Comparison of ENCODE assay signal across 15 cellular contexts in genomic region chr4:25875281-25875745, GRCh38. TPM values are rescaled to one million over a fixed set of nuclear protein-coding genes. Genes with fewer than 3 reads are reported as not detected.
A peak's percentile ranks its signal among the peaks of the same experiment; 100 is the strongest.
DNase-seq lines count a peak whose midpoint lies in the region; ATAC-seq and TF ChIP-seq lines count a peak whose summit lies in the region.
"Had no signal": no experiment of that assay in that cellular context is flagged by ENCODE, and none has a peak within 500 bp of the region (broad histone marks: within the 10 kb centered on the region; RNA-seq: fewer than 3 reads in every experiment).

No MANE protein-coding gene starts in this region.

- no peaks in the 10 kb centered on the region for H3K4me1 ChIP-seq in mucosa of descending colon (ENCODE audit: low read depth)
- H3K4me1 ChIP-seq: breast epithelium had no signal

- H3K9me3 Mint-ChIP-seq in natural killer cell = no peaks in the 10 kb centered on the region

- H3K4me1 Mint-ChIP-seq in natural killer cell = peaks cover 4 to 9% of the 10 kb centered on the region in 2 donors

- ATAC-seq in GM18909 (IDR thresholded peaks at IDR 0.05; ENCODE audit: poor library complexity, unreplicated experiment) = peak; percentile 61
- peak; percentile 67 for ATAC-seq in GM21825 (IDR thresholded peaks at IDR 0.05; ENCODE audit: unreplicated experiment)
- ATAC-seq in HG03354 (IDR thresholded peaks at IDR 0.05; ENCODE audit: poor library complexity, severe bottlenecking, unreplicated experiment) = peak; percentile 62
- ATAC-seq in mucosa of descending colon = peak; percentile 67
- ATAC-seq in natural killer cell = no peak

- peaks cover 7 to 10% of the 10 kb centered on the region in 2 donors for H3K27me3 Mint-ChIP-seq in natural killer cell (ENCODE audit: low read depth in 2 of 2)

- H3K27ac ChIP-seq in dorsolateral prefrontal cortex = no peak overlapping the region
- H3K27ac ChIP-seq: breast epithelium, epithelial cell of prostate had no signal

- no peak for DNase-seq in mucosa of descending colon
- DNase-seq in stimulated activated CD4-positive, alpha-beta T cell treated with anti-CD3 and anti-CD28 coated beads, Interleukin-4, amount 100 ng/mL, for 24 hours = no peak
- no peak for DNase-seq in dorsolateral prefrontal cortex
- DNase-seq in natural killer cell = no peak
- no peak for DNase-seq in NCI-H1092 (lab: John Stamatoyannopoulos, UW)
- DNase-seq: activated T-cell treated with anti-CD3 and anti-CD28 coated beads for 4 hours, Calu3, NCI-H1105 treated with DMSO at 0.1 percent for 48 hours, OCI-M1, small intestine had no signal

- TF ChIP-seq CTCF in mucosa of descending colon (IDR thresholded peaks at IDR 0.05) (no peak), dorsolateral prefrontal cortex (IDR thresholded peaks at IDR 0.05 in 54 of 56, conservative IDR thresholded peaks at IDR 0.05 in 2 of 56; ENCODE audit: low read depth in 1 of 56, partially characterized antibody in 56 of 56) (no peak), natural killer cell (IDR thresholded peaks at IDR 0.05) (no peak)

- H3K27ac Mint-ChIP-seq in natural killer cell = no peak overlapping the region

- H3K36me3 Mint-ChIP-seq in natural killer cell = no peaks in the 10 kb centered on the region

- no peak overlapping the region for H3K4me3 Mint-ChIP-seq in natural killer cell

- no peaks in the 10 kb centered on the region for H3K27me3 ChIP-seq in dorsolateral prefrontal cortex
- H3K27me3 ChIP-seq: breast epithelium had no signal

- H3K36me3 ChIP-seq in mucosa of descending colon (ENCODE audit: low read depth) = no peaks in the 10 kb centered on the region
- H3K36me3 ChIP-seq: breast epithelium had no signal

- H3K9me3 ChIP-seq in mucosa of descending colon = no peaks in the 10 kb centered on the region
- H3K9me3 ChIP-seq: breast epithelium had no signal

- no peak overlapping the region for H3K4me3 ChIP-seq in mucosa of descending colon
- H3K4me3 ChIP-seq in dorsolateral prefrontal cortex = no peak overlapping the region
- H3K4me3 ChIP-seq: breast epithelium had no signal

- intact Hi-C loops in mucosa of descending colon (cut with DNase I, micrococcal nuclease) (no loop called here), dorsolateral prefrontal cortex (cut with DNase I) (no loop called here), natural killer cell (cut with micrococcal nuclease) (no loop called here)

RNA-seq across cellular contexts. Expression of gene SEL1L3, which starts 12.5 kb away (rescaled TPM):
- 100 to 1,000 TPM in 1 of 3 donors, 10 to 100 TPM in 2; 51.7 to 104 (median 98.3) TPM for total RNA-seq in mucosa of descending colon
- total RNA-seq in dorsolateral prefrontal cortex = 10 to 100 TPM in 119 of 120 experiments, 1 to 10 TPM in 1; 7.0 to 41.8 (median 19.4) TPM
- 10 to 100 TPM; 45.4 to 61.0 (median 45.7) TPM for total RNA-seq in natural killer cell

RNA-seq across cellular contexts. Expression of gene SMIM20, which starts 38.7 kb away (rescaled TPM):
- 10 to 100 TPM; 28.1 to 36.0 (median 28.7) TPM for total RNA-seq in mucosa of descending colon
- total RNA-seq in dorsolateral prefrontal cortex = 10 to 100 TPM; 13.4 to 30.6 (median 19.7) TPM
- 10 to 100 TPM; 10.3 to 11.5 (median 10.3) TPM for total RNA-seq in natural killer cell

Comparison
In these comparisons a context has a peak if more than half of its experiments do, and no peak if none do; other contexts are left out.
1. ATAC-seq: peak in GM18909 (single experiment), GM21825 (single experiment), HG03354 (single experiment) and mucosa of descending colon (single experiment); none in natural killer cell (0 of 3).